Comparison of ENCODE assay signal across 1 cellular context in genomic region chr17:55536205-55536604, GRCh38.
TF ChIP-seq lines count a peak whose summit lies in the region.

No MANE protein-coding gene starts in this region.

TF ChIP-seq in endothelial cell of umbilical vein, 7 proteins besides CTCF, POLR2A, EP300 and RAD21 (continued from another document):
- TF ChIP-seq FOS (IDR thresholded peaks at IDR 0.05; ENCODE audit: borderline replicate concordance, insufficient read depth, low read length) (peak; percentile 38), MYC (IDR thresholded peaks at IDR 0.05; ENCODE audit: low read depth, low read length) (no peak), JUN (IDR thresholded peaks at IDR 0.05; ENCODE audit: borderline replicate concordance, insufficient read depth, insufficient read length, low read depth) (no peak), GATA2 (IDR thresholded peaks at IDR 0.05; ENCODE audit: insufficient read depth, insufficient read length, low read depth, low read length) (peak; percentile 66)
TF ChIP-seq in endothelial cell of umbilical vein: peak in this region for 2.
